ENCODE assay signal across 1 cellular context in the genomic region with DNA sequence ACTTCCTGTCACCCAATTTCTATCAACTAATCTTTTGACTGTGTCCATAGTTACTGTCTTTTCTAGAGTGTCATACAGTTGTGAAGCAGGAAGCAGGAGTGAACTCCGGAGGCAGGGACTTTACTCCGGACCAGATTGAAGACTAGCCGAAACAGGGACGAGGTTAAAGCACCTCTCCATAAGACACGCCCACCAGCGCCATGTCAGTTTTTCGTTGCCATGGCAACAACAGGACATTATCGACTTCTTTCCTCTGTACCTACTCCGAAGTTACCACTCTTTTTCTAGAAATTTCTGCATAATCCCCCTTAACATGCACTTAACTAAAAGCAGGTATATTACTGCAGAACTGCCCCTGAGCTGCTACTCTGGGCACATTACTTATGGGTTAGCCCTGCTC.
TF ChIP-seq lines count a peak whose summit lies in the region.

No MANE protein-coding gene starts in this region.

TF ChIP-seq in GM12878, 131 proteins besides CTCF, POLR2A, EP300 and RAD21:
- no peak for TF ChIP-seq EZH2 (IDR thresholded peaks at IDR 0.05; ENCODE audit: borderline replicate concordance, control insufficient read depth, low read depth, low read length)
- TF ChIP-seq BMI1 (IDR thresholded peaks at IDR 0.05; ENCODE audit: borderline replicate concordance), result peak; percentile 69; the same call in 1 of the 2 replicates
